25 cellular contexts compared by ENCODE assay signal in the genomic region with DNA sequence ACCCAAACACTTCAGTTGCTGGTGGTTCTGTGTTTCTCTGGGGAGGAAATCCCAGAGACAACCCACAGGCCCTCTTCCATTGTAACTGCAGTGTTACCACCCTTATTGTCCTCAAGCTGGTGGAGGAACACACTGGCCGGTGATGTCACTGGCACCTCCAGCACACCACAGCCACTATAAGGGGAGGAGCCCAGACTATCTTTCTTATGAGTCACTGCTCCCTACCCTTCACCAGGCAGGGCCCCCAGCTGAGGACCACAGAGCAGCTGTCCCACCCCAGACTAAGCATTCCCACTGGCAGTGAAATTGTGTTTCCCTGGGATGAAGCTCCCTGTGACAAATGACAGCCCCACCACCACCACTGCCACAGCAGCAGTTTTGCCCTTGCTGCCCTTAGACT.
DNase-seq lines count a peak whose midpoint lies in the region; FAIRE-seq and TF ChIP-seq lines count a peak whose summit lies in the region.
"Had no signal": no experiment of that assay in that cellular context is flagged by ENCODE, and none has a peak within 500 bp of the region (broad histone marks: within the 10 kb centered on the region; RNA-seq: fewer than 3 reads in every experiment).

No MANE protein-coding gene starts in this region.

- no peaks in the 10 kb centered on the region for H3K36me3 Mint-ChIP-seq in activated CD4-positive, alpha-beta memory T cell treated with anti-CD3 and anti-CD28 coated beads, Interleukin-2, amount 10 ng/mL, durations not matched to agents 7 days and 5 days (ENCODE audit: low read depth)
- H3K36me3 Mint-ChIP-seq in Calu3 (ENCODE audit: insufficient read depth, unreplicated experiment), result no peaks in the 10 kb centered on the region
- H3K36me3 Mint-ChIP-seq: CD8-positive, alpha-beta T cell; IgD-negative memory B cell had no signal

- no peak overlapping the region for H3K4me3 ChIP-seq in SJCRH30
- H3K4me3 ChIP-seq: PC-9 had no signal

- no peaks in the 10 kb centered on the region for H3K9me3 Mint-ChIP-seq in activated CD4-positive, alpha-beta memory T cell treated with anti-CD3 and anti-CD28 coated beads, Interleukin-2, amount 10 ng/mL, durations not matched to agents 7 days and 5 days
- peaks cover 4% of the 10 kb centered on the region for H3K9me3 Mint-ChIP-seq in Calu3 (ENCODE audit: low read depth, unreplicated experiment)
- H3K9me3 Mint-ChIP-seq: CD8-positive, alpha-beta T cell had no signal

- peak overlapping the region; percentile 55 for H3K27ac ChIP-seq in SJCRH30
- H3K27ac ChIP-seq: C4-2B, KMS-11, PC-9 had no signal

- no peaks in the 10 kb centered on the region for H3K27me3 ChIP-seq in SJCRH30

- no TSS peak for BruUV-seq in Calu3 (replicated peaks; lab: Mats Ljungman, UMichigan)

- CTCF ChIA-PET in activated CD4-positive, alpha-beta memory T cell treated with anti-CD3 and anti-CD28 coated beads, Interleukin-2, amount 10 ng/mL, durations not matched to agents 7 days and 5 days (lab: Charles Lee), result no interaction called here
- CTCF ChIA-PET in Calu3 (lab: Charles Lee), result no interaction called here

- H3K9me3 ChIP-seq in SJCRH30 (replicated peaks), result no peaks in the 10 kb centered on the region
- H3K9me3 ChIP-seq: Caco-2 had no signal

- no peak overlapping the region for H3K27ac Mint-ChIP-seq in activated CD4-positive, alpha-beta memory T cell treated with anti-CD3 and anti-CD28 coated beads, Interleukin-2, amount 10 ng/mL, durations not matched to agents 7 days and 5 days
- H3K27ac Mint-ChIP-seq in Calu3 (ENCODE audit: unreplicated experiment), result no peak overlapping the region
- H3K27ac Mint-ChIP-seq: B cell; CD8-positive, alpha-beta T cell; IgD-negative memory B cell had no signal

- no peaks in the 10 kb centered on the region for H3K36me3 ChIP-seq in SJCRH30

- peak; percentile 14 for DNase-seq in HT1080 (ENCODE audit: low read depth)
- peak; percentile 67 for DNase-seq in SJCRH30
- peak; percentile 12 for DNase-seq in glomerular visceral epithelial cell (ENCODE audit: extremely low spot score)
- peak; percentile 16 for DNase-seq in urothelium cell line (ENCODE audit: low spot score)
- no peak for DNase-seq in NCI-H2081 (lab: John Stamatoyannopoulos, UW)
- no peak for DNase-seq in GM12891 (ENCODE audit: insufficient read length, low spot score)
- DNase-seq in activated CD4-positive, alpha-beta memory T cell treated with anti-CD3 and anti-CD28 coated beads, Interleukin-2, amount 10 ng/mL, durations not matched to agents 7 days and 5 days, result no peak
- no peak for DNase-seq in Calu3
- DNase-seq: Caco-2; CD8-positive, alpha-beta T cell; DMS79 treated with DMSO at 0.1 percent for 48 hours; GOT3; HCEC 1CT; NCI-H1092 treated with DMSO at 0.1 percent for 48 hours; NCI-H1436; NCI-H187; NCI-H2107; NCI-H524 treated with DMSO at 0.1 percent for 48 hours; NCI-H774; NK-92 treated with Interleukin-12 subunit alpha and Interleukin-12 subunit beta, amount 100 ng/mL, for 24 hours; PC-9 had no signal

- intact Hi-C loops in Calu3 (cut with micrococcal nuclease; ENCODE audit: unreplicated experiment), result no loop called here

- peaks cover 8% of the 10 kb centered on the region; the same call in 1 of the 2 replicates for H3K4me1 ChIP-seq in SJCRH30
- H3K4me1 ChIP-seq: Caco-2 had no signal

- no peaks in the 10 kb centered on the region for H3K4me1 Mint-ChIP-seq in activated CD4-positive, alpha-beta memory T cell treated with anti-CD3 and anti-CD28 coated beads, Interleukin-2, amount 10 ng/mL, durations not matched to agents 7 days and 5 days
- no peaks in the 10 kb centered on the region for H3K4me1 Mint-ChIP-seq in Calu3 (ENCODE audit: low read depth, unreplicated experiment)
- H3K4me1 Mint-ChIP-seq: B cell, IgD-negative memory B cell had no signal

- FAIRE-seq in urothelium cell line (lab: Jason Lieb, UNC) (no peak), GM12891 (lab: Jason Lieb, UNC) (no peak)

- TF ChIP-seq POLR2A in GM12891 (IDR thresholded peaks at IDR 0.05; ENCODE audit: low read depth, low read length), result no peak

- TF ChIP-seq CTCF in Calu3 (IDR thresholded peaks at IDR 0.05; ENCODE audit: unreplicated experiment), result no peak

- H3K4me3 Mint-ChIP-seq in activated CD4-positive, alpha-beta memory T cell treated with anti-CD3 and anti-CD28 coated beads, Interleukin-2, amount 10 ng/mL, durations not matched to agents 7 days and 5 days, result no peak overlapping the region
- no peak overlapping the region for H3K4me3 Mint-ChIP-seq in Calu3 (ENCODE audit: low read depth, unreplicated experiment)
- H3K4me3 Mint-ChIP-seq: B cell; CD8-positive, alpha-beta T cell had no signal

- H3K27me3 Mint-ChIP-seq in activated CD4-positive, alpha-beta memory T cell treated with anti-CD3 and anti-CD28 coated beads, Interleukin-2, amount 10 ng/mL, durations not matched to agents 7 days and 5 days, result no peaks in the 10 kb centered on the region
- no peaks in the 10 kb centered on the region for H3K27me3 Mint-ChIP-seq in Calu3 (ENCODE audit: unreplicated experiment)
- H3K27me3 Mint-ChIP-seq: B cell, IgD-negative memory B cell had no signal

- POLR2A ChIA-PET in activated CD4-positive, alpha-beta memory T cell treated with anti-CD3 and anti-CD28 coated beads, Interleukin-2, amount 10 ng/mL, durations not matched to agents 7 days and 5 days (lab: Charles Lee), result no interaction called here

TF ChIP-seq in GM12891, 5 proteins besides CTCF, POLR2A, EP300 and RAD21:
- TF ChIP-seq PAX5 (IDR thresholded peaks at IDR 0.05; ENCODE audit: insufficient read depth, low read length, severe bottlenecking) (no peak), POLR2AphosphoS5 (IDR thresholded peaks at IDR 0.05; ENCODE audit: low read depth, low read length) (no peak), POU2F2 (IDR thresholded peaks at IDR 0.05; ENCODE audit: low read depth, low read length) (no peak), TAF1 (IDR thresholded peaks at IDR 0.05; ENCODE audit: low read depth, low read length) (no peak), SPI1 (IDR thresholded peaks at IDR 0.05; ENCODE audit: low read depth, low read length) (no peak)

Comparison
In these comparisons a context has a peak if more than half of its experiments do, and no peak if none do; other contexts are left out.
1. DNase-seq: peak in HT1080 (single experiment), SJCRH30 (2 of 2), glomerular visceral epithelial cell (single experiment) and urothelium cell line (single experiment); none in NCI-H2081 (0 of 2), GM12891 (single experiment), activated CD4-positive, alpha-beta memory T cell treated with anti-CD3 and anti-CD28 coated beads, Interleukin-2, amount 10 ng/mL, durations not matched to agents 7 days and 5 days (single experiment) and Calu3 (single experiment).